8 cellular contexts compared by ENCODE assay signal in the genomic region with DNA sequence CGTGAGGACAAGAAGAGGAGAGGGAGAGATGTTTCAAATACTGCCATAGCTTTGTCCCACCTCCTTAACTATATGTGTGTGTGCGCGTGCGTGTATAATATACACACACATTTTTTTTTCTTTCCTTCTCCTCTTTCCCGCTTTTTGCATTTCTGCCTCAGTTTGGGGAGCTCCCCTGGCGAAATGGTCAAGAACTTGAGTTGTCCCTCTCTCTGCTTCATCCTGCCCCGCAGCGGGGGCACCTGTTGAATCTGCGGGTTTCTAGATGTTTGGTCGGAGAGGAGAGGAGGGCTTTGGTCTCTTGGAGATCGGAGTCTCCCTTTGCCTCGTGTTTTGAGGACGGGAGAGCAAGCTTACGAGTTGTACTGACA. TPM values are rescaled to one million over a fixed set of nuclear protein-coding genes. Genes with fewer than 3 reads are reported as not detected.
A peak's percentile ranks its signal among the peaks of the same experiment; 100 is the strongest.
DNase-seq lines count a peak whose midpoint lies in the region; ATAC-seq, FAIRE-seq and TF ChIP-seq lines count a peak whose summit lies in the region.

No MANE protein-coding gene starts in this region.

- H3K27me3 ChIP-seq in HL-60 (ENCODE audit: insufficient read depth, poor library complexity, severe bottlenecking) (no peaks in the 10 kb centered on the region), lung (ENCODE audit: control insufficient read depth, insufficient read depth) (no peaks in the 10 kb centered on the region), tibial nerve (no peaks in the 10 kb centered on the region)

- peaks cover 16% of the 10 kb centered on the region for H3K4me1 Mint-ChIP-seq in dendritic cell treated with granulocyte-macrophage colony-stimulating factor and Interleukin-4, amounts not matched to agents 40 ng/mL and 50 ng/mL, for 4 days (ENCODE audit: low read depth)

- no peak for TF ChIP-seq POLR2A in tibial nerve (IDR thresholded peaks at IDR 0.05)
- no peak for TF ChIP-seq POLR2A in H54 (IDR thresholded peaks at IDR 0.05; ENCODE audit: low read depth, low read length)

- POLR2A ChIA-PET in RWPE1 (lab: Yijun Ruan, JAX; ENCODE audit: low non-redundant PET), result no interaction called here

- peaks cover 26% of the 10 kb centered on the region for H3K9me3 Mint-ChIP-seq in dendritic cell treated with granulocyte-macrophage colony-stimulating factor and Interleukin-4, amounts not matched to agents 40 ng/mL and 50 ng/mL, for 4 days

- no peak for TF ChIP-seq CTCF in HL-60 (IDR thresholded peaks at IDR 0.05; ENCODE audit: insufficient read depth, low read length)
- no peak for TF ChIP-seq CTCF in RWPE1 (conservative IDR thresholded peaks at IDR 0.05; ENCODE audit: low read depth)
- no peak for TF ChIP-seq CTCF in lung (IDR thresholded peaks at IDR 0.05; ENCODE audit: control extremely low read depth, extremely low read depth)
- TF ChIP-seq CTCF in tibial nerve (IDR thresholded peaks at IDR 0.05), result no peak

- peak; percentile 37 for ATAC-seq in GM19455 (IDR thresholded peaks at IDR 0.05; ENCODE audit: unreplicated experiment)
- peak; percentile 55 for ATAC-seq in lung (ENCODE audit: insufficient read depth, low FRiP score)

- no peaks in the 10 kb centered on the region for H3K27me3 Mint-ChIP-seq in dendritic cell treated with granulocyte-macrophage colony-stimulating factor and Interleukin-4, amounts not matched to agents 40 ng/mL and 50 ng/mL, for 4 days

- CTCF ChIA-PET in RWPE1 (lab: Yijun Ruan, JAX), result no interaction called here

- H3K36me3 Mint-ChIP-seq in dendritic cell treated with granulocyte-macrophage colony-stimulating factor and Interleukin-4, amounts not matched to agents 40 ng/mL and 50 ng/mL, for 4 days (ENCODE audit: low read depth), result peaks cover 32% of the 10 kb centered on the region

- peak overlapping the region; percentile 91 for H3K4me3 Mint-ChIP-seq in dendritic cell treated with granulocyte-macrophage colony-stimulating factor and Interleukin-4, amounts not matched to agents 40 ng/mL and 50 ng/mL, for 4 days

- H3K4me1 ChIP-seq in lung (ENCODE audit: control insufficient read depth in 2 of 2, insufficient read depth in 2 of 2, low read length in 2 of 2), result no peaks in the 10 kb centered on the region
- peaks cover 0 to 31% (median 6%) of the 10 kb centered on the region in 4 donors for H3K4me1 ChIP-seq in tibial nerve

- H3K9me3 ChIP-seq in lung (ENCODE audit: control insufficient read depth in 2 of 2, insufficient read depth in 1 of 2, low read length in 1 of 2), result no peaks in the 10 kb centered on the region
- H3K9me3 ChIP-seq in tibial nerve, result peaks cover 0 to 8% (median 0%) of the 10 kb centered on the region in 4 donors

- H3K27ac ChIP-seq in HL-60 (replicated peaks) (peak overlapping the region; percentile 92), RWPE1 (peak overlapping the region; percentile 72), lung (ENCODE audit: low read depth in 1 of 2, low read length in 1 of 2) (peak overlapping the region; percentile 86 to 90), tibial nerve (peak overlapping the region; percentile 84 to 99 (median 94))

- peak overlapping the region; percentile 75 for H3K27ac Mint-ChIP-seq in dendritic cell treated with granulocyte-macrophage colony-stimulating factor and Interleukin-4, amounts not matched to agents 40 ng/mL and 50 ng/mL, for 4 days

- intact Hi-C loops in dendritic cell treated with granulocyte-macrophage colony-stimulating factor and Interleukin-4, amounts not matched to agents 40 ng/mL and 50 ng/mL, for 4 days (cut with micrococcal nuclease), result no loop called here

- no peak for FAIRE-seq in H54 (lab: Jason Lieb, UNC)

- peak overlapping the region; percentile 50 for H3K4me3 ChIP-seq in HL-60 (replicated peaks; ENCODE audit: insufficient read depth, low read length)
- H3K4me3 ChIP-seq in lung, result peak overlapping the region; percentile 85
- peak overlapping the region; percentile 68 to 97 (median 84) for H3K4me3 ChIP-seq in tibial nerve

- TF ChIP-seq EP300 in tibial nerve (IDR thresholded peaks at IDR 0.05), result no peak

- peaks cover 4 to 11% of the 10 kb centered on the region in 2 donors for H3K36me3 ChIP-seq in lung (ENCODE audit: control insufficient read depth in 2 of 2, insufficient read depth in 2 of 2, low read length in 2 of 2)
- H3K36me3 ChIP-seq in tibial nerve, result peaks cover 0 to 25% (median 0%) of the 10 kb centered on the region in 3 donors

- WGBS in lung, 2 donors, result 0 to 1% methylated on average over 14 of the region's 14 CpGs
- 0 to 1% methylated on average over 14 of the region's 14 CpGs for WGBS in tibial nerve, 2 donors

- DNase-seq in DMS114 treated with DMSO at 0.1 percent for 48 hours (lab: John Stamatoyannopoulos, UW; ENCODE audit: unreplicated experiment) (peak; percentile 44), HL-60 (ENCODE audit: low read depth in 1 of 2, low spot score in 1 of 2) (peak in 1 of 2 experiments; percentile 36), RWPE1 (ENCODE audit: low spot score) (peak; percentile 9), lung (ENCODE audit: low spot score) (no peak), tibial nerve (ENCODE audit: low spot score in 2 of 2) (peak in 1 of 2 donors; percentile 15), H54 (ENCODE audit: insufficient read length, low spot score) (no peak)

RNA-seq across cellular contexts. Expression of a gene that starts 0.5 kb away (rescaled TPM):
- total RNA-seq in lung (10 to 100 TPM; 28.6 to 34.0 TPM), tibial nerve (100 to 1,000 TPM in 1 of 4 donors, 10 to 100 TPM in 3; 61.2 to 109 (median 74.6) TPM)
- 10 to 100 TPM; 14.2 to 21.0 TPM for polyA plus RNA-seq in lung

Comparison
In these comparisons a context has a peak if more than half of its experiments do, and no peak if none do; other contexts are left out.
1. DNase-seq: peak in DMS114 treated with DMSO at 0.1 percent for 48 hours (single experiment) and RWPE1 (single experiment); none in lung (single experiment) and H54 (single experiment).
2. Peak in every context shown above with its lines, with median percentiles within 50 percentile points of each other: H3K27ac ChIP-seq and H3K4me3 ChIP-seq.